ENCODE assay signal across 7 cellular contexts in the genomic region with DNA sequence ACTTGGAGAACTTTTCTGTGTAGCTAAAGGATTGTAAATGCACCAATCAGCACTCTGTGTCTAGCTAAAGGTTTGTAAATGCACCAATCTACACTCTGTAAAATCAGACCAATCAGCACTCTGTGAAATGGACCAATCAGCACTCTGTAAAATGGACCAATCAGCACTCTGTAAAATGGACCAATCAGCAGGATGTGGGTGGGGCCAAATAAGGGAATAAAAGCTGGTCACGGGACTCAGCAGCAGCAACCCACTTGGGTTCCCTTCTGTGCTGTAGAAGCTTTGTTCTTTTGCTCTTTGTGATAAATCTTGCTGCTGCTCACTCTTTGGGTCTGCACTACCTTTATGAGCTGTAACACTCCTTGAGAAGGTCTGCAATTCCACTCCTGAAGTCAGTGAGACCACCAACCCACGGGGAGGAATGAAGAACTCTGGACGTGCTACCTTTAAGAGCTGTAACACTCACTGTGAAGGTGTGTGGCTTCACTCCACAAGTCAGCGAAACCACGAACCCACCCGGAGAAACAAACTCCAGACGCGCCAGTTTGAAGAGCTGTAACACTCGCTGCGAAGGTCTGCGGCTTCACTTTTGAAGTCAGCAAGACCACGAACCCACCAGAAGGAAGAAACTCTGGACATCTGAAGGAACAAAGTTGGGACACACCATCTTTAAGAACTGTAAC. TPM values are rescaled to one million over a fixed set of nuclear protein-coding genes. Genes with fewer than 3 reads are reported as not detected.
DNase-seq lines count a peak whose midpoint lies in the region; ATAC-seq, FAIRE-seq and TF ChIP-seq lines count a peak whose summit lies in the region.
"Not testable (repeated sequence)": the region's sequence is repeated elsewhere in the genome, so short reads cannot be mapped to it uniquely, and the experiment has no call there.

No MANE protein-coding gene starts in this region.

- not testable (repeated sequence) for H3K4me1 Mint-ChIP-seq in CD8-positive, alpha-beta T cell (ENCODE audit: low read depth); activated T-helper 17 cell treated with anti-CD3 and anti-CD28 coated beads, Interleukin-2, amount 50 U/mL, for 72 hours; immature natural killer cell; natural killer cell
- peaks cover 17% of the 10 kb centered on the region for H3K4me1 Mint-ChIP-seq in WTC11

- peak in 1 of 7 experiments; percentile 27 for DNase-seq in CD8-positive, alpha-beta T cell
- DNase-seq in NAMALWA (ENCODE audit: low spot score) (peak; percentile 25), immature natural killer cell (peak in 2 of 3 donors; percentile 3 to 22)
- DNase-seq in WTC11 (ENCODE audit: low spot score); K562 (ENCODE audit: extremely low read depth in 1 of 4, low spot score in 3 of 4); natural killer cell: not testable (repeated sequence)

- H3K4me3 Mint-ChIP-seq in CD8-positive, alpha-beta T cell, result peak overlapping the region; percentile 40
- not testable (repeated sequence) for H3K4me3 Mint-ChIP-seq in WTC11
- H3K4me3 Mint-ChIP-seq in activated T-helper 17 cell treated with anti-CD3 and anti-CD28 coated beads, Interleukin-2, amount 50 U/mL, for 72 hours, result peak overlapping the region; percentile 29
- H3K4me3 Mint-ChIP-seq in immature natural killer cell (peak overlapping the region in 2 of 5 donors; percentile 37 to 57), natural killer cell (peak overlapping the region; percentile 63)

- H3K9me3 ChIP-seq in CD8-positive, alpha-beta T cell (ENCODE audit: low read length); K562 (replicated peaks; ENCODE audit: control insufficient read depth, insufficient read depth, low read depth, low read length): not testable (repeated sequence)

- not testable (repeated sequence) for BruUV-seq in K562 (replicated peaks; lab: Mats Ljungman, UMichigan)

- not testable (repeated sequence) for H3K79me2 ChIP-seq in K562 (ENCODE audit: control insufficient read depth, insufficient read depth, low read length)

- H3K9me3 Mint-ChIP-seq in CD8-positive, alpha-beta T cell; activated T-helper 17 cell treated with anti-CD3 and anti-CD28 coated beads, Interleukin-2, amount 50 U/mL, for 72 hours; immature natural killer cell; natural killer cell: not testable (repeated sequence)
- peaks cover 28% of the 10 kb centered on the region for H3K9me3 Mint-ChIP-seq in WTC11

- ATAC-seq in CD8-positive, alpha-beta T cell, result peak; percentile 63
- ATAC-seq in WTC11; activated T-helper 17 cell treated with anti-CD3 and anti-CD28 coated beads, Interleukin-2, amount 50 U/mL, for 72 hours (replicated peaks); K562: not testable (repeated sequence)
- peak in 1 of 3 donors; percentile 64 for ATAC-seq in natural killer cell

- not testable (repeated sequence) for H3K36me3 ChIP-seq in CD8-positive, alpha-beta T cell (ENCODE audit: insufficient read depth, low read length); K562 (ENCODE audit: control insufficient read depth, insufficient read depth, low read length)

- H3K27ac Mint-ChIP-seq in CD8-positive, alpha-beta T cell, result peak overlapping the region; percentile 55
- H3K27ac Mint-ChIP-seq in WTC11; activated T-helper 17 cell treated with anti-CD3 and anti-CD28 coated beads, Interleukin-2, amount 50 U/mL, for 72 hours: not testable (repeated sequence)
- peak overlapping the region in 1 of 6 donors; percentile 40 for H3K27ac Mint-ChIP-seq in immature natural killer cell
- peak overlapping the region in 1 of 2 donors; percentile 24 for H3K27ac Mint-ChIP-seq in natural killer cell

- intact Hi-C loops in CD8-positive, alpha-beta T cell (cut with DNase I, micrococcal nuclease); K562 (cut with micrococcal nuclease); natural killer cell (cut with micrococcal nuclease): not testable (repeated sequence)

- not testable (repeated sequence) for FAIRE-seq in K562 (lab: Jason Lieb, UNC)

- not testable (repeated sequence) for H3K4me1 ChIP-seq in CD8-positive, alpha-beta T cell (ENCODE audit: insufficient read depth, low read length); K562 (replicated peaks in 1 of 2; ENCODE audit: control insufficient read depth in 2 of 2, insufficient read depth in 2 of 2, low read length in 2 of 2)

- TF ChIP-seq EP300 in K562 (IDR thresholded peaks at IDR 0.05; ENCODE audit: low read length), result not testable (repeated sequence)

- not testable (repeated sequence) for H2AFZ ChIP-seq in K562 (ENCODE audit: low read depth, low read length)

- H3K9ac ChIP-seq in K562 (ENCODE audit: insufficient read depth in 1 of 2, low read depth in 2 of 2, low read length in 2 of 2), result not testable (repeated sequence)

- CTCF ChIA-PET in CD8-positive, alpha-beta T cell (lab: Charles Lee); WTC11 (lab: Charles Lee); K562 (lab: Yijun Ruan, JAX; ENCODE audit: low intra/inter-chr PET ratio): not testable (repeated sequence)

- not testable (repeated sequence) for H3K4me2 ChIP-seq in K562 (ENCODE audit: insufficient read depth, low read length)

- not testable (repeated sequence) for H3K27ac ChIP-seq in CD8-positive, alpha-beta T cell (ENCODE audit: low read depth, low read length); K562 (ENCODE audit: extremely low read depth, low read depth, low read length)

- not testable (repeated sequence) for H4K20me1 ChIP-seq in K562 (replicated peaks; ENCODE audit: control insufficient read depth, insufficient read depth, low read length)

- not testable (repeated sequence) for H3K4me3 ChIP-seq in CD8-positive, alpha-beta T cell (ENCODE audit: low read depth, low read length); K562

- H3K27me3 Mint-ChIP-seq in CD8-positive, alpha-beta T cell (ENCODE audit: low read depth); WTC11 (ENCODE audit: low read depth); activated T-helper 17 cell treated with anti-CD3 and anti-CD28 coated beads, Interleukin-2, amount 50 U/mL, for 72 hours; immature natural killer cell (ENCODE audit: low read depth in 3 of 3); natural killer cell (ENCODE audit: low read depth in 2 of 2): not testable (repeated sequence)

- not testable (repeated sequence) for TF ChIP-seq RAD21 in K562 (CRISPR knock-in tag; conservative IDR thresholded peaks at IDR 0.05 in 1 of 2, IDR thresholded peaks at IDR 0.05 in 1 of 2)

- TF ChIP-seq CTCF in CD8-positive, alpha-beta T cell (IDR thresholded peaks at IDR 0.05); WTC11 (IDR thresholded peaks at IDR 0.05); K562 (IDR thresholded peaks at IDR 0.05 in 2 of 3, conservative IDR thresholded peaks at IDR 0.05 in 1 of 3; ENCODE audit: insufficient read depth in 2 of 3, low read depth in 1 of 3, low read length in 3 of 3); natural killer cell (IDR thresholded peaks at IDR 0.05): not testable (repeated sequence)

- WGBS in K562 (ENCODE audit: insufficient coverage, low coverage, missing lambda C conversion rate), result 54% methylated on average over 9 of the region's 12 CpGs

- not testable (repeated sequence) for H3K9me1 ChIP-seq in K562 (ENCODE audit: control insufficient read depth, insufficient read depth, low read length)

- in situ Hi-C loops in K562 (cut with MboI), result not testable (repeated sequence)

- H3K27me3 ChIP-seq in CD8-positive, alpha-beta T cell (ENCODE audit: insufficient read depth, low read length); K562 (ENCODE audit: control insufficient read depth in 2 of 2, insufficient read depth in 2 of 2, low read length in 2 of 2): not testable (repeated sequence)

- not testable (repeated sequence) for TF ChIP-seq POLR2A in K562 (conservative IDR thresholded peaks at IDR 0.05)

- not testable (repeated sequence) for H3K36me3 Mint-ChIP-seq in CD8-positive, alpha-beta T cell; WTC11; activated T-helper 17 cell treated with anti-CD3 and anti-CD28 coated beads, Interleukin-2, amount 50 U/mL, for 72 hours (ENCODE audit: low read depth); immature natural killer cell; natural killer cell

- POLR2A ChIA-PET in CD8-positive, alpha-beta T cell (lab: Charles Lee); WTC11 (lab: Charles Lee); K562 (lab: Yijun Ruan, JAX): not testable (repeated sequence)

RNA-seq across cellular contexts. Expression of gene HSPH1, which starts 16.2 kb away (rescaled TPM):
- 100 to 1,000 TPM; 189 to 199 TPM for total RNA-seq in CD8-positive, alpha-beta T cell
- 97.0 to 114 TPM (median 97.3 TPM) in 3 replicates for total RNA-seq in WTC11 (2021)
- total RNA-seq in activated T-helper 17 cell treated with anti-CD3 and anti-CD28 coated beads, Interleukin-2, amount 50 U/mL, for 72 hours, result 100 to 1,000 TPM; 128 to 303 TPM
- 14.4 and 53.8 TPM in 2 replicates for total RNA-seq in K562 (2011; cell fraction: chromatin; rRNA removed; ENCODE audit: low replicate concordance)
- 8.6 and 8.7 TPM in 2 replicates for total RNA-seq in K562 (2011; cell fraction: nucleolus; rRNA removed)
- 17.5 and 33.6 TPM in 2 replicates for total RNA-seq in K562 (2011; cell fraction: nucleoplasm; rRNA removed)
- total RNA-seq in K562 (2014; rRNA removed), result 60.8 and 64.7 TPM in 2 replicates
- total RNA-seq in K562 (2014; rRNA removed; fragmentation: Illumina TruSeq; extraction: Trizol), result 100 and 105 TPM in 2 replicates
- total RNA-seq in K562 (2015; rRNA removed; fragmentation: Illumina TruSeq; extraction: Trizol), result 102 and 104 TPM in 2 replicates
- 103 and 107 TPM in 2 replicates for total RNA-seq in K562 (2021)
- 35.9 and 61.4 TPM in 2 replicates for polyA plus RNA-seq in K562 (2011; rRNA removed)
- polyA plus RNA-seq in K562 (2011; cell fraction: cytosol; rRNA removed), result 11.2 and 11.6 TPM in 2 replicates
- polyA plus RNA-seq in K562 (2011; cell fraction: nucleus; rRNA removed), result 16.8 and 20.0 TPM in 2 replicates
- polyA plus RNA-seq in K562 (2012), result 34.8 and 97.5 TPM in 2 replicates
- polyA plus RNA-seq in K562 (2014; fragmentation: Illumina TruSeq; extraction: Trizol), result 82.3 and 104 TPM in 2 replicates
- 10 to 100 TPM; 34.6 to 53.4 TPM for polyA plus RNA-seq in K562 (2014; fragmentation: Nextera tagmentation; extraction: Ambion mirVana)
- polyA plus RNA-seq in K562 (2014; rRNA removed), result 57.7 and 76.0 TPM in 2 replicates
- 65.6 and 75.7 TPM in 2 replicates for polyA minus RNA-seq in K562 (2011; rRNA and poly(A)+ RNA removed)
- polyA minus RNA-seq in K562 (2011; cell fraction: cytosol; rRNA and poly(A)+ RNA removed), result 25.3 and 36.4 TPM in 2 replicates
- polyA minus RNA-seq in K562 (2011; cell fraction: nucleus; rRNA and poly(A)+ RNA removed), result 26.0 and 47.8 TPM in 2 replicates
- 10 to 100 TPM; 19.4 to 44.8 (median 20.3) TPM for polyA plus RNA-seq in immature natural killer cell
- total RNA-seq in natural killer cell, result 10 to 100 TPM; 51.2 to 81.6 (median 75.4) TPM

RNA-seq across cellular contexts. Expression of gene B3GLCT, which starts 21.8 kb away (rescaled TPM):
- 1 to 10 TPM; 5.0 TPM for total RNA-seq in CD8-positive, alpha-beta T cell
- total RNA-seq in WTC11 (2021) (2.4 to 3.1 TPM (median 2.7 TPM) in 3 replicates), K562 (2014; rRNA removed) (2.2 and 3.1 TPM in 2 replicates), K562 (2014; rRNA removed; fragmentation: Illumina TruSeq; extraction: Trizol) (4.8 and 5.1 TPM in 2 replicates), K562 (2015; rRNA removed; fragmentation: Illumina TruSeq; extraction: Trizol) (4.1 and 4.8 TPM in 2 replicates), K562 (2021) (3.5 TPM in 2 replicates), natural killer cell (1 to 10 TPM; 6.0 to 8.1 (median 6.2) TPM)
- 1 to 10 TPM; 4.1 to 4.6 TPM for total RNA-seq in activated T-helper 17 cell treated with anti-CD3 and anti-CD28 coated beads, Interleukin-2, amount 50 U/mL, for 72 hours
- 2.7 and 4.9 TPM in 2 replicates for total RNA-seq in K562 (2011; cell fraction: chromatin; rRNA removed; ENCODE audit: low replicate concordance)
- total RNA-seq in K562 (2011; cell fraction: nucleolus; rRNA removed), result 3.3 TPM in 2 replicates
- 4.6 and 6.6 TPM in 2 replicates for total RNA-seq in K562 (2011; cell fraction: nucleoplasm; rRNA removed)
- polyA plus RNA-seq in K562 (2011; rRNA removed) (1.6 and 2.8 TPM in 2 replicates), K562 (2014; fragmentation: Illumina TruSeq; extraction: Trizol) (3.0 and 3.6 TPM in 2 replicates), K562 (2014; fragmentation: Nextera tagmentation; extraction: Ambion mirVana) (1 to 10 TPM; 1.1 to 1.5 TPM), K562 (2014; rRNA removed) (2.4 and 2.9 TPM in 2 replicates), immature natural killer cell (10 to 100 TPM in 1 of 3 donors, 1 to 10 TPM in 2; 9.0 to 16.9 (median 9.8) TPM)
- 0.86 and 1.3 TPM in 2 replicates for polyA plus RNA-seq in K562 (2011; cell fraction: cytosol; rRNA removed)
- 1.5 and 1.6 TPM in 2 replicates for polyA plus RNA-seq in K562 (2011; cell fraction: nucleus; rRNA removed)
- 2.2 and 2.5 TPM in 2 replicates for polyA plus RNA-seq in K562 (2012)
- 4.0 and 4.3 TPM in 2 replicates for polyA minus RNA-seq in K562 (2011; rRNA and poly(A)+ RNA removed)
- polyA minus RNA-seq in K562 (2011; cell fraction: cytosol; rRNA and poly(A)+ RNA removed), result 1.6 and 1.9 TPM in 2 replicates
- polyA minus RNA-seq in K562 (2011; cell fraction: nucleus; rRNA and poly(A)+ RNA removed), result 1.5 and 2.6 TPM in 2 replicates
